Comparison of ENCODE assay signal across 2 cellular contexts in the genomic region with DNA sequence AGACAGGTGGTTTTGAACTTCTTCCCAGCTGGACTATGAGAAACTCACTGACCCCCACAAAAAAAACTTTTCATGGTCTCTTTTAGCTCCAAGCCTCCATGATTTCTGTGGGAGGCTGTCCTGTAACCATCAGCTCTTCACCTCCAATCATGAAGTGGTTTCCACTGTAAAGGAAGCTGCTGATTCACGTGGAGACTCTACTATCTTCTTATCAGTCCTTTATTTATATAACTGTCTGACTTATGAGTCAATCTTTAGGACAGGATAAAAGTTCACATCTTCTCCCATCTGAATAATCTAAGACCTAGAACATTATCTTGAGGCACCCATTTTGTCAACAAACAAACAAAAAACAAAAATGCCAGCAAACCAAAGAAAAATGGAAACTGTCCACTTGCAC.
TF ChIP-seq lines count a peak whose summit lies in the region.

No MANE protein-coding gene starts in this region.

TF ChIP-seq in SK-N-SH, 30 proteins besides CTCF, POLR2A, EP300 and RAD21:
- TF ChIP-seq, protein P1, sequence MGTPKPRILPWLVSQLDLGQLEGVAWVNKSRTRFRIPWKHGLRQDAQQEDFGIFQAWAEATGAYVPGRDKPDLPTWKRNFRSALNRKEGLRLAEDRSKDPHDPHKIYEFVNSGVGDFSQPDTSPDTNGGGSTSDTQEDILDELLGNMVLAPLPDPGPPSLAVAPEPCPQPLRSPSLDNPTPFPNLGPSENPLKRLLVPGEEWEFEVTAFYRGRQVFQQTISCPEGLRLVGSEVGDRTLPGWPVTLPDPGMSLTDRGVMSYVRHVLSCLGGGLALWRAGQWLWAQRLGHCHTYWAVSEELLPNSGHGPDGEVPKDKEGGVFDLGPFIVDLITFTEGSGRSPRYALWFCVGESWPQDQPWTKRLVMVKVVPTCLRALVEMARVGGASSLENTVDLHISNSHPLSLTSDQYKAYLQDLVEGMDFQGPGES (IDR thresholded peaks at IDR 0.05; ENCODE audit: low read depth, low read length): no peak
- TF ChIP-seq NFIC (IDR thresholded peaks at IDR 0.05; ENCODE audit: borderline replicate concordance) (no peak), RCOR1 (IDR thresholded peaks at IDR 0.05; ENCODE audit: low read length) (no peak), MEF2A (IDR thresholded peaks at IDR 0.05; ENCODE audit: borderline replicate concordance, low read depth) (no peak), YY1 (IDR thresholded peaks at IDR 0.05; ENCODE audit: low read depth) (no peak), GABPA (IDR thresholded peaks at IDR 0.05; ENCODE audit: low read depth) (no peak), SIN3A (IDR thresholded peaks at IDR 0.05; ENCODE audit: borderline replicate concordance, low read depth, low read length) (no peak), JUND (IDR thresholded peaks at IDR 0.05) (no peak), MXI1 (IDR thresholded peaks at IDR 0.05; ENCODE audit: low read depth, low read length) (no peak), TAF1 (IDR thresholded peaks at IDR 0.05; ENCODE audit: borderline replicate concordance, low read depth, low read length) (no peak), RFX5 (IDR thresholded peaks at IDR 0.05; ENCODE audit: low read length) (no peak)
- TF ChIP-seq, protein P2, sequence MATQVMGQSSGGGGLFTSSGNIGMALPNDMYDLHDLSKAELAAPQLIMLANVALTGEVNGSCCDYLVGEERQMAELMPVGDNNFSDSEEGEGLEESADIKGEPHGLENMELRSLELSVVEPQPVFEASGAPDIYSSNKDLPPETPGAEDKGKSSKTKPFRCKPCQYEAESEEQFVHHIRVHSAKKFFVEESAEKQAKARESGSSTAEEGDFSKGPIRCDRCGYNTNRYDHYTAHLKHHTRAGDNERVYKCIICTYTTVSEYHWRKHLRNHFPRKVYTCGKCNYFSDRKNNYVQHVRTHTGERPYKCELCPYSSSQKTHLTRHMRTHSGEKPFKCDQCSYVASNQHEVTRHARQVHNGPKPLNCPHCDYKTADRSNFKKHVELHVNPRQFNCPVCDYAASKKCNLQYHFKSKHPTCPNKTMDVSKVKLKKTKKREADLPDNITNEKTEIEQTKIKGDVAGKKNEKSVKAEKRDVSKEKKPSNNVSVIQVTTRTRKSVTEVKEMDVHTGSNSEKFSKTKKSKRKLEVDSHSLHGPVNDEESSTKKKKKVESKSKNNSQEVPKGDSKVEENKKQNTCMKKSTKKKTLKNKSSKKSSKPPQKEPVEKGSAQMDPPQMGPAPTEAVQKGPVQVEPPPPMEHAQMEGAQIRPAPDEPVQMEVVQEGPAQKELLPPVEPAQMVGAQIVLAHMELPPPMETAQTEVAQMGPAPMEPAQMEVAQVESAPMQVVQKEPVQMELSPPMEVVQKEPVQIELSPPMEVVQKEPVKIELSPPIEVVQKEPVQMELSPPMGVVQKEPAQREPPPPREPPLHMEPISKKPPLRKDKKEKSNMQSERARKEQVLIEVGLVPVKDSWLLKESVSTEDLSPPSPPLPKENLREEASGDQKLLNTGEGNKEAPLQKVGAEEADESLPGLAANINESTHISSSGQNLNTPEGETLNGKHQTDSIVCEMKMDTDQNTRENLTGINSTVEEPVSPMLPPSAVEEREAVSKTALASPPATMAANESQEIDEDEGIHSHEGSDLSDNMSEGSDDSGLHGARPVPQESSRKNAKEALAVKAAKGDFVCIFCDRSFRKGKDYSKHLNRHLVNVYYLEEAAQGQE (IDR thresholded peaks at IDR 0.05; ENCODE audit: low read depth, low read length): no peak
- TF ChIP-seq, protein P3, sequence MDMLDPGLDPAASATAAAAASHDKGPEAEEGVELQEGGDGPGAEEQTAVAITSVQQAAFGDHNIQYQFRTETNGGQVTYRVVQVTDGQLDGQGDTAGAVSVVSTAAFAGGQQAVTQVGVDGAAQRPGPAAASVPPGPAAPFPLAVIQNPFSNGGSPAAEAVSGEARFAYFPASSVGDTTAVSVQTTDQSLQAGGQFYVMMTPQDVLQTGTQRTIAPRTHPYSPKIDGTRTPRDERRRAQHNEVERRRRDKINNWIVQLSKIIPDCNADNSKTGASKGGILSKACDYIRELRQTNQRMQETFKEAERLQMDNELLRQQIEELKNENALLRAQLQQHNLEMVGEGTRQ (IDR thresholded peaks at IDR 0.05; ENCODE audit: borderline replicate concordance, low read depth, low read length): no peak
- TF ChIP-seq, protein P4, sequence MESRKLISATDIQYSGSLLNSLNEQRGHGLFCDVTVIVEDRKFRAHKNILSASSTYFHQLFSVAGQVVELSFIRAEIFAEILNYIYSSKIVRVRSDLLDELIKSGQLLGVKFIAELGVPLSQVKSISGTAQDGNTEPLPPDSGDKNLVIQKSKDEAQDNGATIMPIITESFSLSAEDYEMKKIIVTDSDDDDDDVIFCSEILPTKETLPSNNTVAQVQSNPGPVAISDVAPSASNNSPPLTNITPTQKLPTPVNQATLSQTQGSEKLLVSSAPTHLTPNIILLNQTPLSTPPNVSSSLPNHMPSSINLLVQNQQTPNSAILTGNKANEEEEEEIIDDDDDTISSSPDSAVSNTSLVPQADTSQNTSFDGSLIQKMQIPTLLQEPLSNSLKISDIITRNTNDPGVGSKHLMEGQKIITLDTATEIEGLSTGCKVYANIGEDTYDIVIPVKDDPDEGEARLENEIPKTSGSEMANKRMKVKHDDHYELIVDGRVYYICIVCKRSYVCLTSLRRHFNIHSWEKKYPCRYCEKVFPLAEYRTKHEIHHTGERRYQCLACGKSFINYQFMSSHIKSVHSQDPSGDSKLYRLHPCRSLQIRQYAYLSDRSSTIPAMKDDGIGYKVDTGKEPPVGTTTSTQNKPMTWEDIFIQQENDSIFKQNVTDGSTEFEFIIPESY (IDR thresholded peaks at IDR 0.05; ENCODE audit: borderline replicate concordance, low read depth): no peak

TF ChIP-seq in SK-N-SH treated with all-trans-retinoic acid at 6 μM for 48 hours, 23 proteins besides CTCF, POLR2A, EP300 and RAD21 (continued from another document):
- TF ChIP-seq, protein P5, sequence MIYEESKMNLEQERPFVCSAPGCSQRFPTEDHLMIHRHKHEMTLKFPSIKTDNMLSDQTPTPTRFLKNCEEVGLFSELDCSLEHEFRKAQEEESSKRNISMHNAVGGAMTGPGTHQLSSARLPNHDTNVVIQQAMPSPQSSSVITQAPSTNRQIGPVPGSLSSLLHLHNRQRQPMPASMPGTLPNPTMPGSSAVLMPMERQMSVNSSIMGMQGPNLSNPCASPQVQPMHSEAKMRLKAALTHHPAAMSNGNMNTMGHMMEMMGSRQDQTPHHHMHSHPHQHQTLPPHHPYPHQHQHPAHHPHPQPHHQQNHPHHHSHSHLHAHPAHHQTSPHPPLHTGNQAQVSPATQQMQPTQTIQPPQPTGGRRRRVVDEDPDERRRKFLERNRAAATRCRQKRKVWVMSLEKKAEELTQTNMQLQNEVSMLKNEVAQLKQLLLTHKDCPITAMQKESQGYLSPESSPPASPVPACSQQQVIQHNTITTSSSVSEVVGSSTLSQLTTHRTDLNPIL (CRISPR knock-in tag; IDR thresholded peaks at IDR 0.05; ENCODE audit: low read depth): no peak
- no peak for TF ChIP-seq TOX (CRISPR knock-in tag; IDR thresholded peaks at IDR 0.05; ENCODE audit: borderline replicate concordance)
- TF ChIP-seq, protein P6, sequence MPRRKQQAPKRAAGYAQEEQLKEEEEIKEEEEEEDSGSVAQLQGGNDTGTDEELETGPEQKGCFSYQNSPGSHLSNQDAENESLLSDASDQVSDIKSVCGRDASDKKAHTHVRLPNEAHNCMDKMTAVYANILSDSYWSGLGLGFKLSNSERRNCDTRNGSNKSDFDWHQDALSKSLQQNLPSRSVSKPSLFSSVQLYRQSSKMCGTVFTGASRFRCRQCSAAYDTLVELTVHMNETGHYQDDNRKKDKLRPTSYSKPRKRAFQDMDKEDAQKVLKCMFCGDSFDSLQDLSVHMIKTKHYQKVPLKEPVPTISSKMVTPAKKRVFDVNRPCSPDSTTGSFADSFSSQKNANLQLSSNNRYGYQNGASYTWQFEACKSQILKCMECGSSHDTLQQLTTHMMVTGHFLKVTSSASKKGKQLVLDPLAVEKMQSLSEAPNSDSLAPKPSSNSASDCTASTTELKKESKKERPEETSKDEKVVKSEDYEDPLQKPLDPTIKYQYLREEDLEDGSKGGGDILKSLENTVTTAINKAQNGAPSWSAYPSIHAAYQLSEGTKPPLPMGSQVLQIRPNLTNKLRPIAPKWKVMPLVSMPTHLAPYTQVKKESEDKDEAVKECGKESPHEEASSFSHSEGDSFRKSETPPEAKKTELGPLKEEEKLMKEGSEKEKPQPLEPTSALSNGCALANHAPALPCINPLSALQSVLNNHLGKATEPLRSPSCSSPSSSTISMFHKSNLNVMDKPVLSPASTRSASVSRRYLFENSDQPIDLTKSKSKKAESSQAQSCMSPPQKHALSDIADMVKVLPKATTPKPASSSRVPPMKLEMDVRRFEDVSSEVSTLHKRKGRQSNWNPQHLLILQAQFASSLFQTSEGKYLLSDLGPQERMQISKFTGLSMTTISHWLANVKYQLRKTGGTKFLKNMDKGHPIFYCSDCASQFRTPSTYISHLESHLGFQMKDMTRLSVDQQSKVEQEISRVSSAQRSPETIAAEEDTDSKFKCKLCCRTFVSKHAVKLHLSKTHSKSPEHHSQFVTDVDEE (CRISPR knock-in tag; IDR thresholded peaks at IDR 0.05): no peak
